Comparison of ENCODE assay signal across 16 cellular contexts in the genomic region with DNA sequence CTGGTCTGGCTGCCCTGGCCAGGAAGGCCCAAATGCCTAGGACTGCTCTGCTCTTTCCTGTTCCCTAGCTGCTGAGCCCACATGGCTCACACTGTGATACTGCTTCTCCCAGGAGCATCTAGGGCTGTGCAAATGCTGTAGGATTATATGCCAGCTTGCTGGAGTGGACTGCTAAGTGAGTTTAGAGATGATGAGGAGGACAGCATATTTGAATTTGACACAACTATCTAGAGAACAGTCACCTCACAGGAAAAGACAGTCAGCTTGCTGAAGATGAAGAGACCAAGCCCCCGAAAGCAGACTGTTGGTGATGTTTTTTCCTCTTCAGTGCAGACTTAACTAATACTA. TPM values are rescaled to one million over a fixed set of nuclear protein-coding genes. Genes with fewer than 3 reads are reported as not detected.
DNase-seq lines count a peak whose midpoint lies in the region; TF ChIP-seq lines count a peak whose summit lies in the region.
"Had no signal": no experiment of that assay in that cellular context is flagged by ENCODE, and none has a peak within 500 bp of the region (broad histone marks: within the 10 kb centered on the region; RNA-seq: fewer than 3 reads in every experiment).

No MANE protein-coding gene starts in this region.

- BruUV-seq in PC-9 (replicated peaks; lab: Mats Ljungman, UMichigan), result no TSS peak

- no peak for TF ChIP-seq CTCF in PC-9 (conservative IDR thresholded peaks at IDR 0.05)
- TF ChIP-seq CTCF in progenitor cell of endocrine pancreas (IDR thresholded peaks at IDR 0.05; ENCODE audit: unreplicated experiment), result no peak
- TF ChIP-seq CTCF in GM10266 (IDR thresholded peaks at IDR 0.05; ENCODE audit: control insufficient read depth, insufficient read depth, low read depth, missing control alignments), result no peak

- H3K79me2 ChIP-seq in PC-9 (ENCODE audit: low read depth), result no peaks in the 10 kb centered on the region

- no peaks in the 10 kb centered on the region for H3K36me3 Mint-ChIP-seq in activated CD4-positive, alpha-beta memory T cell treated with anti-CD3 and anti-CD28 coated beads, Interleukin-2, amount 10 ng/mL, durations not matched to agents 7 days and 5 days (ENCODE audit: low read depth)
- no peaks in the 10 kb centered on the region for H3K36me3 Mint-ChIP-seq in activated CD4-positive, alpha-beta memory T cell treated with anti-CD3 and anti-CD28 coated beads for 36 hours
- H3K36me3 Mint-ChIP-seq in dendritic cell treated with granulocyte-macrophage colony-stimulating factor and Interleukin-4, amounts not matched to agents 40 ng/mL and 50 ng/mL, for 4 days (ENCODE audit: low read depth), result no peaks in the 10 kb centered on the region
- H3K36me3 Mint-ChIP-seq in progenitor cell of endocrine pancreas (ENCODE audit: insufficient read depth), result no peaks in the 10 kb centered on the region
- H3K36me3 Mint-ChIP-seq: activated naive CD8-positive, alpha-beta T cell; CD4-positive, alpha-beta memory T cell had no signal

- no peak overlapping the region for H2AFZ ChIP-seq in PC-9

- intact Hi-C loops in activated CD4-positive, alpha-beta memory T cell treated with anti-CD3 and anti-CD28 coated beads for 36 hours (cut with micrococcal nuclease), result loop anchor here (5.0 kb wide), 1 partner anchor 42 kb away; no protein-coding TSS in a partner anchor
- intact Hi-C loops in PC-9 (cut with micrococcal nuclease; ENCODE audit: unreplicated experiment), result loop anchor here (2.0 kb wide), 1 partner anchor 27 kb away; no protein-coding TSS in a partner anchor
- intact Hi-C loops in dendritic cell treated with granulocyte-macrophage colony-stimulating factor and Interleukin-4, amounts not matched to agents 40 ng/mL and 50 ng/mL, for 4 days (cut with micrococcal nuclease), result loop anchor here (5.0 kb wide), 1 partner anchor 77 kb away; no protein-coding TSS in a partner anchor

- POLR2A ChIA-PET in activated CD4-positive, alpha-beta memory T cell treated with anti-CD3 and anti-CD28 coated beads, Interleukin-2, amount 10 ng/mL, durations not matched to agents 7 days and 5 days (lab: Charles Lee), result no interaction called here
- POLR2A ChIA-PET in activated CD4-positive, alpha-beta memory T cell treated with anti-CD3 and anti-CD28 coated beads for 36 hours (lab: Charles Lee), result no interaction called here
- POLR2A ChIA-PET in PC-9 (lab: Charles Lee; ENCODE audit: unreplicated experiment), result interaction anchor here (0.5 kb wide), 1 partner anchor 27 kb away, joined by 4 read pairs; no protein-coding TSS in a partner anchor

- no peaks in the 10 kb centered on the region for H3K9me2 ChIP-seq in PC-9 (ENCODE audit: insufficient read depth)

- H3K27me3 Mint-ChIP-seq in activated CD4-positive, alpha-beta memory T cell treated with anti-CD3 and anti-CD28 coated beads, Interleukin-2, amount 10 ng/mL, durations not matched to agents 7 days and 5 days, result peaks cover 17% of the 10 kb centered on the region
- peaks cover 2% of the 10 kb centered on the region for H3K27me3 Mint-ChIP-seq in activated CD4-positive, alpha-beta memory T cell treated with anti-CD3 and anti-CD28 coated beads for 36 hours
- no peaks in the 10 kb centered on the region for H3K27me3 Mint-ChIP-seq in dendritic cell treated with granulocyte-macrophage colony-stimulating factor and Interleukin-4, amounts not matched to agents 40 ng/mL and 50 ng/mL, for 4 days
- peaks cover 12% of the 10 kb centered on the region for H3K27me3 Mint-ChIP-seq in progenitor cell of endocrine pancreas

- DNase-seq in activated CD4-positive, alpha-beta memory T cell treated with anti-CD3 and anti-CD28 coated beads, Interleukin-2, amount 10 ng/mL, durations not matched to agents 7 days and 5 days, result no peak
- DNase-seq in activated CD4-positive, alpha-beta memory T cell treated with anti-CD3 and anti-CD28 coated beads for 36 hours, result no peak
- DNase-seq in PC-9 (no peak), progenitor cell of endocrine pancreas (ENCODE audit: low spot score, unreplicated experiment) (no peak), cerebellum (ENCODE audit: low spot score) (no peak), GM10266 (ENCODE audit: extremely low spot score) (no peak), NCI-H748 treated with DMSO at 0.1 percent for 48 hours (lab: John Stamatoyannopoulos, UW) (no peak)
- DNase-seq: CD4-positive, alpha-beta memory T cell; midbrain; NCI-H1092 treated with DMSO at 0.1 percent for 48 hours; NCI-H2171; SHP77 treated with DMSO at 0.1 percent for 48 hours had no signal

- no peaks in the 10 kb centered on the region for H3K36me3 ChIP-seq in PC-9 (ENCODE audit: low read depth)

- H3K4me3 ChIP-seq in PC-9, result no peak overlapping the region

- CTCF ChIA-PET in activated CD4-positive, alpha-beta memory T cell treated with anti-CD3 and anti-CD28 coated beads, Interleukin-2, amount 10 ng/mL, durations not matched to agents 7 days and 5 days (lab: Charles Lee), result interaction anchor here (1.5 kb wide), 1 partner anchor 10 kb away, joined by 4 read pairs; no protein-coding TSS in a partner anchor
- CTCF ChIA-PET in activated CD4-positive, alpha-beta memory T cell treated with anti-CD3 and anti-CD28 coated beads for 36 hours (lab: Charles Lee), result interaction anchor here (0.9 kb wide), 1 partner anchor 25 kb away, joined by 4 read pairs; no protein-coding TSS in a partner anchor
- CTCF ChIA-PET in PC-9 (lab: Charles Lee), result no interaction called here

- H3K27ac Mint-ChIP-seq in activated CD4-positive, alpha-beta memory T cell treated with anti-CD3 and anti-CD28 coated beads, Interleukin-2, amount 10 ng/mL, durations not matched to agents 7 days and 5 days, result peak overlapping the region; percentile 22
- no peak overlapping the region for H3K27ac Mint-ChIP-seq in activated CD4-positive, alpha-beta memory T cell treated with anti-CD3 and anti-CD28 coated beads for 36 hours
- peak overlapping the region; percentile 97 for H3K27ac Mint-ChIP-seq in dendritic cell treated with granulocyte-macrophage colony-stimulating factor and Interleukin-4, amounts not matched to agents 40 ng/mL and 50 ng/mL, for 4 days
- H3K27ac Mint-ChIP-seq in progenitor cell of endocrine pancreas, result peak overlapping the region; percentile 15

- no peaks in the 10 kb centered on the region for H3K9me3 Mint-ChIP-seq in activated CD4-positive, alpha-beta memory T cell treated with anti-CD3 and anti-CD28 coated beads, Interleukin-2, amount 10 ng/mL, durations not matched to agents 7 days and 5 days
- H3K9me3 Mint-ChIP-seq in activated CD4-positive, alpha-beta memory T cell treated with anti-CD3 and anti-CD28 coated beads for 36 hours, result no peaks in the 10 kb centered on the region
- no peaks in the 10 kb centered on the region for H3K9me3 Mint-ChIP-seq in dendritic cell treated with granulocyte-macrophage colony-stimulating factor and Interleukin-4, amounts not matched to agents 40 ng/mL and 50 ng/mL, for 4 days
- no peaks in the 10 kb centered on the region for H3K9me3 Mint-ChIP-seq in progenitor cell of endocrine pancreas (ENCODE audit: low read depth)
- H3K9me3 Mint-ChIP-seq: CD4-positive, alpha-beta memory T cell; central memory CD8-positive, alpha-beta T cell had no signal

- H3K4me3 Mint-ChIP-seq in activated CD4-positive, alpha-beta memory T cell treated with anti-CD3 and anti-CD28 coated beads, Interleukin-2, amount 10 ng/mL, durations not matched to agents 7 days and 5 days, result no peak overlapping the region
- H3K4me3 Mint-ChIP-seq in activated CD4-positive, alpha-beta memory T cell treated with anti-CD3 and anti-CD28 coated beads for 36 hours, result no peak overlapping the region
- no peak overlapping the region for H3K4me3 Mint-ChIP-seq in dendritic cell treated with granulocyte-macrophage colony-stimulating factor and Interleukin-4, amounts not matched to agents 40 ng/mL and 50 ng/mL, for 4 days
- H3K4me3 Mint-ChIP-seq in progenitor cell of endocrine pancreas (ENCODE audit: low read depth), result no peak overlapping the region
- H3K4me3 Mint-ChIP-seq: central memory CD8-positive, alpha-beta T cell had no signal

- H3K4me1 Mint-ChIP-seq in activated CD4-positive, alpha-beta memory T cell treated with anti-CD3 and anti-CD28 coated beads, Interleukin-2, amount 10 ng/mL, durations not matched to agents 7 days and 5 days, result peaks cover 31% of the 10 kb centered on the region
- peaks cover 26% of the 10 kb centered on the region for H3K4me1 Mint-ChIP-seq in activated CD4-positive, alpha-beta memory T cell treated with anti-CD3 and anti-CD28 coated beads for 36 hours (ENCODE audit: low read depth)
- H3K4me1 Mint-ChIP-seq in dendritic cell treated with granulocyte-macrophage colony-stimulating factor and Interleukin-4, amounts not matched to agents 40 ng/mL and 50 ng/mL, for 4 days (ENCODE audit: low read depth), result peaks cover 71% of the 10 kb centered on the region
- peaks cover 7% of the 10 kb centered on the region for H3K4me1 Mint-ChIP-seq in progenitor cell of endocrine pancreas (ENCODE audit: low read depth)

- H3K27me3 ChIP-seq in PC-9 (ENCODE audit: insufficient read depth, low read depth), result no peaks in the 10 kb centered on the region

- peak overlapping the region; percentile 62; the same call in 1 of the 2 replicates for H3K4me2 ChIP-seq in PC-9

- peak overlapping the region; percentile 56 for H3K27ac ChIP-seq in PC-9

- no peaks in the 10 kb centered on the region for H3K9me3 ChIP-seq in PC-9 (ENCODE audit: insufficient read depth, low read depth)

- H3K4me1 ChIP-seq in PC-9 (replicated peaks; ENCODE audit: insufficient read depth), result peaks cover 37% of the 10 kb centered on the region

- H4K20me1 ChIP-seq in PC-9 (ENCODE audit: insufficient read depth), result no peaks in the 10 kb centered on the region

- peaks cover 6% of the 10 kb centered on the region; the same call in 1 of the 2 replicates for H3F3A ChIP-seq in PC-9 (ENCODE audit: insufficient read depth, low read depth)

RNA-seq across cellular contexts. Expression of gene CLEC3B, which starts 39.2 kb away (rescaled TPM):
- total RNA-seq in activated CD4-positive, alpha-beta memory T cell treated with anti-CD3 and anti-CD28 coated beads, Interleukin-2, amount 10 ng/mL, durations not matched to agents 7 days and 5 days, result not detected
- not detected for total RNA-seq in activated CD4-positive, alpha-beta memory T cell treated with anti-CD3 and anti-CD28 coated beads for 36 hours
- not detected in 2 replicates for total RNA-seq in PC-9 (2021)
- total RNA-seq in progenitor cell of endocrine pancreas, result not detected in 2 replicates
- total RNA-seq in cerebellum, result 17.1 TPM
- total RNA-seq: Daoy had no signal

Comparison
In these comparisons a context has a peak if more than half of its experiments do, and no peak if none do; other contexts are left out.
1. RNA of gene CLEC3B, which starts 39.2 kb away (total RNA-seq): 17.1 TPM in cerebellum (single experiment); not detected in PC-9, not detected in activated CD4-positive, alpha-beta memory T cell treated with anti-CD3 and anti-CD28 coated beads, Interleukin-2, amount 10 ng/mL, durations not matched to agents 7 days and 5 days, not detected in progenitor cell of endocrine pancreas and not detected in activated CD4-positive, alpha-beta memory T cell treated with anti-CD3 and anti-CD28 coated beads for 36 hours; every median in the first group is over 10 times any median in the second.